In the genomic region with DNA sequence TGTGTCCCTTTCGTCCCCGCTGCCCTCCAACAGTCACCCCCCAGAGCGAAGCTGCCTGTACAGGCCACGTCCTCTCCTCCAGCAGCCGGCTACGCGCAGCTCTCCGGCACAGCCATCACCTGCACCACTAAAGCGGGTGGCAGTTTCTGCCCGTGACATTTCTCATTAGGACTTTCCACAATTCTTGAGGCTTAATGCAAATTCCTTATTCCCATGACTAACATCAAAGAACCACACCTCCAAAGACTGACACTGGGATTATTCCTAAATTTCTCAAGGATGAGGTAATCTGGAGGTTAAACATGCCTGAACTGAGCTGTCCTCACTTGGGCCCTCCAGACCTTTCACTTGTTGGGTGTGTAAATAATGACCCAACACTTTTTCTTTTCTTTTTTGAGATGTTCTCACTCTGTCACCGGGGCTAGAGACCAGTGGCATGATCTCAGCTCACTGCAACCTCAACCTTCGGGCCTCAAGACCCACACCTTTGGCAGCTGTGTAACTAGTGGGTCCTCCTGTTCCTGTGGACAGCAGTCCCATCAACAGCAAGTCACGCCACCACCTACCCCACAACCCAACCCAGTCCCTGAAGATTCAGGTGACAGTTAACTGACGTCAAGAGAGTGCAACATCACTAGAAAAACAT, we compare ENCODE assay signal across 11 cellular contexts. TPM values are rescaled to one million over a fixed set of nuclear protein-coding genes. Genes with fewer than 3 reads are reported as not detected.
A peak's percentile ranks its signal among the peaks of the same experiment; 100 is the strongest.
DNase-seq lines count a peak whose midpoint lies in the region; ATAC-seq and TF ChIP-seq lines count a peak whose summit lies in the region.
"Had no signal": no experiment of that assay in that cellular context is flagged by ENCODE, and none has a peak within 500 bp of the region (broad histone marks: within the 10 kb centered on the region; RNA-seq: fewer than 3 reads in every experiment).

No MANE protein-coding gene starts in this region.

- DNase-seq in AG04450 (ENCODE audit: low read depth, low spot score) (no peak), HFFc6 (peak; percentile 61), kidney tubule cell (ENCODE audit: low spot score) (peak; percentile 89), thyroid gland (no peak), inferior parietal cortex (ENCODE audit: extremely low spot score) (no peak), NCI-H1436 treated with DMSO at 0.1 percent for 48 hours (lab: John Stamatoyannopoulos, UW) (no peak)
- peak; percentile 45 for DNase-seq in activated naive CD8-positive, alpha-beta T cell treated with anti-CD3 and anti-CD28 coated beads, Interleukin-2, amount 10 ng/mL, durations not matched to agents 7 days and 5 days
- DNase-seq: left ventricle myocardium superior, NCI-H2081 treated with DMSO at 0.1 percent for 48 hours, small intestine had no signal

- H3K4me1 ChIP-seq in thyroid gland = peaks cover 18 to 41% of the 10 kb centered on the region in 2 donors

- no peaks in the 10 kb centered on the region for H3K9me3 Mint-ChIP-seq in HFFc6
- H3K9me3 Mint-ChIP-seq in activated naive CD8-positive, alpha-beta T cell treated with anti-CD3 and anti-CD28 coated beads, Interleukin-2, amount 10 ng/mL, durations not matched to agents 7 days and 5 days = no peaks in the 10 kb centered on the region

- H3K27me3 Mint-ChIP-seq in HFFc6 (ENCODE audit: insufficient read depth) = peaks cover 9% of the 10 kb centered on the region
- H3K27me3 Mint-ChIP-seq in activated naive CD8-positive, alpha-beta T cell treated with anti-CD3 and anti-CD28 coated beads, Interleukin-2, amount 10 ng/mL, durations not matched to agents 7 days and 5 days = no peaks in the 10 kb centered on the region

- H3K9me3 ChIP-seq in AG04450 (ENCODE audit: control insufficient read depth, insufficient read depth, low read length) = no peaks in the 10 kb centered on the region
- H3K9me3 ChIP-seq in thyroid gland = no peaks in the 10 kb centered on the region

- H3K36me3 Mint-ChIP-seq in HFFc6 (ENCODE audit: low read depth) = peaks cover 8% of the 10 kb centered on the region
- peaks cover 24% of the 10 kb centered on the region for H3K36me3 Mint-ChIP-seq in activated naive CD8-positive, alpha-beta T cell treated with anti-CD3 and anti-CD28 coated beads, Interleukin-2, amount 10 ng/mL, durations not matched to agents 7 days and 5 days

- intact Hi-C loops in thyroid gland (cut with DNase I) = no loop called here

- 86 to 88% methylated on average over 14 of the region's 14 CpGs for WGBS in thyroid gland, 2 donors

- no peak for TF ChIP-seq POLR2A in thyroid gland (IDR thresholded peaks at IDR 0.05)

- peak overlapping the region; percentile 86 for H3K27ac Mint-ChIP-seq in HFFc6
- H3K27ac Mint-ChIP-seq in activated naive CD8-positive, alpha-beta T cell treated with anti-CD3 and anti-CD28 coated beads, Interleukin-2, amount 10 ng/mL, durations not matched to agents 7 days and 5 days = peak overlapping the region; percentile 39

- CTCF ChIA-PET in AG04450 (lab: Charles Lee) = no interaction called here

- POLR2A ChIA-PET in AG04450 (lab: Yijun Ruan, JAX) = no interaction called here
- POLR2A ChIA-PET in activated naive CD8-positive, alpha-beta T cell treated with anti-CD3 and anti-CD28 coated beads, Interleukin-2, amount 10 ng/mL, durations not matched to agents 7 days and 5 days (lab: Charles Lee) = interaction anchor here (0.6 to 0.7 kb wide), 2 partner anchors 185 to 412 kb away, joined by 3 read pairs; no protein-coding TSS in a partner anchor

- H3K4me3 ChIP-seq in AG04450 (ENCODE audit: low read depth, low read length) (no peak overlapping the region), thyroid gland (replicated peaks in 1 of 3) (no peak overlapping the region)

- ATAC-seq in activated naive CD8-positive, alpha-beta T cell treated with anti-CD3 and anti-CD28 coated beads, Interleukin-2, amount 10 ng/mL, durations not matched to agents 7 days and 5 days (ENCODE audit: low read depth) = peak; percentile 29
- ATAC-seq in HG02870 (IDR thresholded peaks at IDR 0.05; ENCODE audit: unreplicated experiment) = no peak
- ATAC-seq: left ventricle myocardium superior had no signal

- H3K4me1 Mint-ChIP-seq in HFFc6 (ENCODE audit: low read depth) = peaks cover 83% of the 10 kb centered on the region
- peaks cover 65% of the 10 kb centered on the region for H3K4me1 Mint-ChIP-seq in activated naive CD8-positive, alpha-beta T cell treated with anti-CD3 and anti-CD28 coated beads, Interleukin-2, amount 10 ng/mL, durations not matched to agents 7 days and 5 days

- H3K4me3 Mint-ChIP-seq in HFFc6 = peak overlapping the region; percentile 76
- H3K4me3 Mint-ChIP-seq in activated naive CD8-positive, alpha-beta T cell treated with anti-CD3 and anti-CD28 coated beads, Interleukin-2, amount 10 ng/mL, durations not matched to agents 7 days and 5 days = peak overlapping the region; percentile 67

- H3K27me3 ChIP-seq in AG04450 (ENCODE audit: control insufficient read depth, insufficient read depth, low read length) = no peaks in the 10 kb centered on the region
- no peaks in the 10 kb centered on the region for H3K27me3 ChIP-seq in thyroid gland

- no peaks in the 10 kb centered on the region for H3K36me3 ChIP-seq in thyroid gland

- peak overlapping the region; percentile 68 for H3K27ac ChIP-seq in AG04450 (ENCODE audit: low read depth, low read length)
- H3K27ac ChIP-seq in thyroid gland = no peak overlapping the region

- TF ChIP-seq CTCF in AG04450 (IDR thresholded peaks at IDR 0.05; ENCODE audit: low read depth, low read length) = no peak
- no peak for TF ChIP-seq CTCF in HFFc6 (IDR thresholded peaks at IDR 0.05)
- TF ChIP-seq CTCF in thyroid gland (IDR thresholded peaks at IDR 0.05) = no peak

RNA-seq across cellular contexts. Expression of a gene that starts 11.7 kb away (rescaled TPM):
- 48.1 and 60.3 TPM in 2 replicates for polyA plus RNA-seq in AG04450 (2011; rRNA removed)
- 43.9 and 50.6 TPM in 2 replicates for polyA minus RNA-seq in AG04450 (2011; rRNA and poly(A)+ RNA removed)
- 100 to 1,000 TPM; 110 to 120 (median 116) TPM for total RNA-seq in HFFc6 (2021; fragmentation: NEBNext Ultra II Directional; extraction: Animal tissue kit (Norgen Biotek cat#: 25700))
- 100 to 1,000 TPM; 213 to 217 TPM for total RNA-seq in activated naive CD8-positive, alpha-beta T cell treated with anti-CD3 and anti-CD28 coated beads, Interleukin-2, amount 10 ng/mL, durations not matched to agents 7 days and 5 days
- total RNA-seq in thyroid gland = 10 to 100 TPM; 62.1 to 90.4 (median 75.0) TPM

RNA-seq across cellular contexts. Expression of a gene that starts 29.5 kb away (rescaled TPM):
- 50.1 and 53.4 TPM in 2 replicates for polyA plus RNA-seq in AG04450 (2011; rRNA removed)
- 46.0 and 51.9 TPM in 2 replicates for polyA minus RNA-seq in AG04450 (2011; rRNA and poly(A)+ RNA removed)
- total RNA-seq in HFFc6 (2021; fragmentation: NEBNext Ultra II Directional; extraction: Animal tissue kit (Norgen Biotek cat#: 25700)) = 10 to 100 TPM; 81.5 to 97.0 (median 89.6) TPM
- total RNA-seq in activated naive CD8-positive, alpha-beta T cell treated with anti-CD3 and anti-CD28 coated beads, Interleukin-2, amount 10 ng/mL, durations not matched to agents 7 days and 5 days = 100 to 1,000 TPM; 112 to 113 TPM
- 100 to 1,000 TPM; 218 to 392 (median 285) TPM for total RNA-seq in thyroid gland

Comparison
In these comparisons a context has a peak if more than half of its experiments do, and no peak if none do; other contexts are left out.
1. DNase-seq: peak in HFFc6 (single experiment), activated naive CD8-positive, alpha-beta T cell treated with anti-CD3 and anti-CD28 coated beads, Interleukin-2, amount 10 ng/mL, durations not matched to agents 7 days and 5 days (single experiment) and kidney tubule cell (single experiment); none in AG04450 (single experiment), thyroid gland (0 of 2), inferior parietal cortex (single experiment) and NCI-H1436 treated with DMSO at 0.1 percent for 48 hours (single experiment).